1 cellular context compared by ENCODE assay signal in the genomic region with DNA sequence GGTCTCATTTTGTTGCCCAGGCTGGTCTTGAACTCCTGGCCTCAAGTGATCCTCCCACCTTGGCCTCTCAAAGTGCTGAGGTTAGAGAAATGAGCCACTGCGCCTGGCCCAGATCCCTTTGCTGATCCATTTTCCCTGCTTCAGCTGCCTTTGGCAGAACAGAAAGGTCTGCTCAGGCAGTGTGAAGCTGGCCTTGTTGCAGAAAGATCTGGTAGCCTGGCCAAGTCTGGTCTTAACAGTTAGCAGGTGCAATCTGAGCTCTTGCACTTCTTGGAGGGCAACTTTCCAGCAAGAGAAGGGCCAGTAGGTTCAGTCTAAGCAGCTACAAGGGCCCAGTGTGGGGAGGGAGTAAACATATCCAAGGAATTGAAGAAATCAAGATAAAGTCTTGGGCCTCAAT.
TF ChIP-seq lines count a peak whose summit lies in the region.

No MANE protein-coding gene starts in this region.

TF ChIP-seq in HepG2, 621 proteins besides CTCF, POLR2A, EP300 and RAD21:
- TF ChIP-seq SRSF9 (IDR thresholded peaks at IDR 0.05; ENCODE audit: borderline replicate concordance, insufficient read depth, low read depth, low read length, poor library complexity, severe bottlenecking) (no peak), ZNF510 (CRISPR knock-in tag; IDR thresholded peaks at IDR 0.05; ENCODE audit: low read depth) (no peak), ZBTB7B (CRISPR knock-in tag; IDR thresholded peaks at IDR 0.05) (no peak), SP5 (CRISPR knock-in tag; IDR thresholded peaks at IDR 0.05; ENCODE audit: borderline replicate concordance, low read depth) (no peak), ARNTL (CRISPR knock-in tag; IDR thresholded peaks at IDR 0.05) (no peak), MTA3 (CRISPR knock-in tag; IDR thresholded peaks at IDR 0.05) (no peak), MAZ (IDR thresholded peaks at IDR 0.05; ENCODE audit: borderline replicate concordance, low read depth, low read length) (no peak), MAZ (CRISPR knock-in tag; IDR thresholded peaks at IDR 0.05; ENCODE audit: low read depth) (no peak), ZNF143 (CRISPR knock-in tag; IDR thresholded peaks at IDR 0.05) (no peak), ZNF614 (CRISPR knock-in tag; IDR thresholded peaks at IDR 0.05; ENCODE audit: borderline replicate concordance) (no peak), NFRKB (IDR thresholded peaks at IDR 0.05) (no peak), MAFG (CRISPR knock-in tag; IDR thresholded peaks at IDR 0.05) (no peak), FIP1L1 (IDR thresholded peaks at IDR 0.05; ENCODE audit: borderline replicate concordance, insufficient read depth, low read depth, low read length) (no peak)
- TF ChIP-seq, protein P1, sequence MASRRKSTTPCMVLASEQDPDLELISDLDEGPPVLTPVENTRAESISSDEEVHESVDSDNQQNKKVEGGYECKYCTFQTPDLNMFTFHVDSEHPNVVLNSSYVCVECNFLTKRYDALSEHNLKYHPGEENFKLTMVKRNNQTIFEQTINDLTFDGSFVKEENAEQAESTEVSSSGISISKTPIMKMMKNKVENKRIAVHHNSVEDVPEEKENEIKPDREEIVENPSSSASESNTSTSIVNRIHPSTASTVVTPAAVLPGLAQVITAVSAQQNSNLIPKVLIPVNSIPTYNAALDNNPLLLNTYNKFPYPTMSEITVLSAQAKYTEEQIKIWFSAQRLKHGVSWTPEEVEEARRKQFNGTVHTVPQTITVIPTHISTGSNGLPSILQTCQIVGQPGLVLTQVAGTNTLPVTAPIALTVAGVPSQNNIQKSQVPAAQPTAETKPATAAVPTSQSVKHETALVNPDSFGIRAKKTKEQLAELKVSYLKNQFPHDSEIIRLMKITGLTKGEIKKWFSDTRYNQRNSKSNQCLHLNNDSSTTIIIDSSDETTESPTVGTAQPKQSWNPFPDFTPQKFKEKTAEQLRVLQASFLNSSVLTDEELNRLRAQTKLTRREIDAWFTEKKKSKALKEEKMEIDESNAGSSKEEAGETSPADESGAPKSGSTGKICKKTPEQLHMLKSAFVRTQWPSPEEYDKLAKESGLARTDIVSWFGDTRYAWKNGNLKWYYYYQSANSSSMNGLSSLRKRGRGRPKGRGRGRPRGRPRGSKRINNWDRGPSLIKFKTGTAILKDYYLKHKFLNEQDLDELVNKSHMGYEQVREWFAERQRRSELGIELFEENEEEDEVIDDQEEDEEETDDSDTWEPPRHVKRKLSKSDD (CRISPR knock-in tag; IDR thresholded peaks at IDR 0.05; ENCODE audit: low read depth), result no peak
